Comparison of ENCODE assay signal across 16 cellular contexts in the genomic region with DNA sequence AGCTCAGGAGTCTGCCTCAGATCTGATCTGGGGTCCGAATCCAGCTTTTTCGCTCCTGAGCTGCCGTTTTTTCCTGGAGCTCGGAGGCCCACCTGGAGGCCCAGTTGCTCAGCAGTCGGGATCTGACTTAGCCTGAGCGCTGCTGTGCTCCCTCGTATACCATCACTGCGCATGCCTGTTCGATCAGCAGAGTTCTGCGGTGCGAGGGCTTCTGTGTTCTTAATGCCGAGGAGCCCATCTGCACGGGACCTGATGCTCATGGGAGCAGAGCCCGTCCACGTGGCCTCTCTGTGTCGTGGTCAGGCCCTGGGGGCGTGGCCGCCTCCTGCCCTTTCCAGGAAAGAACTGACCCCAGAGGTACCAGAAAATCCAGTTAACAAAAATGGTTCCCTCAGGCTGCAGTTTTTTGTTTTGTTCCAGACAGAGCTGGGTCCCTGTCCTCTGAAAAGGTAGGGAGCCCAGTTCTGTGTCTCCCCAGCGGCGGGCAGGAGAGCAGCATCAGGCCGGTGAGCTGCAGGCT. TPM values are rescaled to one million over a fixed set of nuclear protein-coding genes. Genes with fewer than 3 reads are reported as not detected.
DNase-seq lines count a peak whose midpoint lies in the region; TF ChIP-seq lines count a peak whose summit lies in the region.
"Had no signal": no experiment of that assay in that cellular context is flagged by ENCODE, and none has a peak within 500 bp of the region (broad histone marks: within the 10 kb centered on the region; RNA-seq: fewer than 3 reads in every experiment).

No MANE protein-coding gene starts in this region.

- no peaks in the 10 kb centered on the region for H3K79me1 ChIP-seq in neuronal stem cell (ENCODE audit: low read depth, low read length)

- peak overlapping the region; percentile 48 for H2AK5ac ChIP-seq in neuronal stem cell (ENCODE audit: low read depth, low read length)

- peaks cover 25 to 27% of the 10 kb centered on the region in 2 donors for H3K4me1 ChIP-seq in neuronal stem cell (ENCODE audit: control insufficient read depth in 2 of 2, insufficient read depth in 1 of 2, low read depth in 1 of 2, low read length in 2 of 2)
- H3K4me1 ChIP-seq: BLaER1 had no signal

- H3K27ac ChIP-seq in dorsolateral prefrontal cortex: peak overlapping the region in 38 of 59 donors; percentile 1 to 74 (median 50)
- H3K27ac ChIP-seq in neuronal stem cell (replicated peaks; ENCODE audit: low read length): no peak overlapping the region
- H3K27ac ChIP-seq: 22Rv1, BLaER1, C4-2B had no signal

- no peak overlapping the region for H2AFZ ChIP-seq in neuronal stem cell (ENCODE audit: low read length)

- intact Hi-C loops in dorsolateral prefrontal cortex (cut with DNase I): loop anchor here in 1 of 2 donors (5.0 kb wide), 1 partner anchor 84 kb away; no protein-coding TSS in a partner anchor

- DNase-seq in NCI-H82 (lab: John Stamatoyannopoulos, UW): peak; percentile 66
- DNase-seq in NCI-H82 treated with DMSO at 0.1 percent for 48 hours (lab: John Stamatoyannopoulos, UW; ENCODE audit: unreplicated experiment): no peak
- no peak for DNase-seq in dorsolateral prefrontal cortex
- DNase-seq in neuronal stem cell (ENCODE audit: low spot score): no peak
- no peak for DNase-seq in DMS53 (lab: John Stamatoyannopoulos, UW)
- DNase-seq in COLO668 (lab: John Stamatoyannopoulos, UW; ENCODE audit: unreplicated experiment): no peak
- DNase-seq: CD4-positive, CD25-positive, alpha-beta regulatory T cell; CD8-positive, alpha-beta T cell; DMS 273 treated with DMSO at 0.1 percent for 48 hours; DMS79 treated with DMSO at 0.1 percent for 48 hours; GOT3; H7; HCEC 1CT had no signal

- no peak overlapping the region for H3K9ac ChIP-seq in neuronal stem cell (ENCODE audit: low read depth, low read length, poor library complexity)
- H3K9ac ChIP-seq: BLaER1 had no signal

- H3K27me3 ChIP-seq in dorsolateral prefrontal cortex: peaks cover 0 to 11% (median 0%) of the 10 kb centered on the region in 45 donors
- no peaks in the 10 kb centered on the region for H3K27me3 ChIP-seq in neuronal stem cell (ENCODE audit: control insufficient read depth in 3 of 3, insufficient read depth in 3 of 3, low read depth in 1 of 3, low read length in 3 of 3)

- peak overlapping the region; percentile 51 for H2BK120ac ChIP-seq in neuronal stem cell (ENCODE audit: low read depth, low read length)

- no peak overlapping the region for H2BK15ac ChIP-seq in neuronal stem cell (ENCODE audit: low read length)

- peaks cover under 1 to 3% of the 10 kb centered on the region in 2 donors for H3K36me3 ChIP-seq in neuronal stem cell (replicated peaks in 1 of 2; ENCODE audit: control insufficient read depth in 2 of 2, insufficient read depth in 2 of 2, low read length in 2 of 2)
- H3K36me3 ChIP-seq: BLaER1 had no signal

- no peak overlapping the region for H4K8ac ChIP-seq in neuronal stem cell (ENCODE audit: low read depth, low read length)

- no peak overlapping the region for H4K91ac ChIP-seq in neuronal stem cell (ENCODE audit: low read depth, low read length, poor library complexity)

- TF ChIP-seq CTCF in dorsolateral prefrontal cortex (IDR thresholded peaks at IDR 0.05 in 54 of 56, conservative IDR thresholded peaks at IDR 0.05 in 2 of 56; ENCODE audit: low read depth in 1 of 56, partially characterized antibody in 56 of 56): no peak

- H3K4me3 ChIP-seq in dorsolateral prefrontal cortex: no peak overlapping the region
- H3K4me3 ChIP-seq in neuronal stem cell (ENCODE audit: low read length in 2 of 2): no peak overlapping the region
- H3K4me3 ChIP-seq: BLaER1 had no signal

- peak overlapping the region; percentile 58 for H3K18ac ChIP-seq in neuronal stem cell (ENCODE audit: low read length)

- H3K9me3 ChIP-seq in neuronal stem cell (replicated peaks in 1 of 2; ENCODE audit: control insufficient read depth in 2 of 2, insufficient read depth in 1 of 2, low read depth in 1 of 2, low read length in 2 of 2): peaks cover 0 to 2% of the 10 kb centered on the region in 2 donors
- H3K9me3 ChIP-seq: BLaER1 had no signal

- H2BK12ac ChIP-seq in neuronal stem cell (ENCODE audit: low read length): no peak overlapping the region

- no CpG with 5 or more reads among the region's 21 CpGs for WGBS in neuronal stem cell (ENCODE audit: extremely low coverage in 2 of 2, insufficient read length in 2 of 2, insufficient replicate concordance in 1 of 2), 2 donors

- no peak overlapping the region for H3K4me2 ChIP-seq in neuronal stem cell (ENCODE audit: insufficient read depth, low read length, poor library complexity, severe bottlenecking)
- H3K4me2 ChIP-seq: BLaER1 had no signal

- peak overlapping the region; percentile 10 for H3K14ac ChIP-seq in neuronal stem cell (ENCODE audit: low read length)

- H3K4ac ChIP-seq in neuronal stem cell (ENCODE audit: low read length): no peak overlapping the region

- no peak overlapping the region for H2BK5ac ChIP-seq in neuronal stem cell (ENCODE audit: low read length)

- no peak overlapping the region for H3K23ac ChIP-seq in neuronal stem cell (ENCODE audit: low read depth, low read length, poor library complexity)

RNA-seq across cellular contexts. Expression of gene MCF2L, which starts 57.4 kb away (rescaled TPM):
- 100 to 1,000 TPM; 181 to 436 (median 311) TPM for total RNA-seq in dorsolateral prefrontal cortex
- polyA plus RNA-seq in neuronal stem cell (2013, experiment 1 of 2): 20.8 TPM
- polyA plus RNA-seq in neuronal stem cell (2013, experiment 2 of 2): 20.3 TPM
